Comparison of ENCODE assay signal across 8 cellular contexts in genomic region chr7:12570148-12570528, GRCh38. TPM values are rescaled to one million over a fixed set of nuclear protein-coding genes. Genes with fewer than 3 reads are reported as not detected.
DNase-seq lines count a peak whose midpoint lies in the region; ATAC-seq and TF ChIP-seq lines count a peak whose summit lies in the region.

No MANE protein-coding gene starts in this region.

- H3K4me1 Mint-ChIP-seq in osteocyte (ENCODE audit: unreplicated experiment) = peaks cover 24% of the 10 kb centered on the region

- no peaks in the 10 kb centered on the region for H3K9me3 Mint-ChIP-seq in osteocyte (ENCODE audit: unreplicated experiment)

- H3K4me3 Mint-ChIP-seq in osteocyte (ENCODE audit: unreplicated experiment) = peak overlapping the region; percentile 79

- ATAC-seq in GM19463 (IDR thresholded peaks at IDR 0.05; ENCODE audit: unreplicated experiment) (peak; percentile 10), HG03025 (IDR thresholded peaks at IDR 0.05; ENCODE audit: low FRiP score, unreplicated experiment) (no peak)

- H3K27ac Mint-ChIP-seq in osteocyte (ENCODE audit: unreplicated experiment) = no peak overlapping the region

- no peaks in the 10 kb centered on the region for H3K36me3 ChIP-seq in esophagus (ENCODE audit: control insufficient read depth in 2 of 2, insufficient read depth in 2 of 2, low read length in 1 of 2)

- H3K27me3 ChIP-seq in AG04450 (ENCODE audit: control insufficient read depth, insufficient read depth, low read length) (peaks cover 19% of the 10 kb centered on the region), esophagus (ENCODE audit: control insufficient read depth in 1 of 2, insufficient read depth in 2 of 2, low read length in 2 of 2) (no peaks in the 10 kb centered on the region)

- H3K27ac ChIP-seq in AG04450 (ENCODE audit: low read depth, low read length) = no peak overlapping the region
- H3K27ac ChIP-seq in esophagus (ENCODE audit: low read depth in 2 of 2, low read length in 1 of 2) = peak overlapping the region; percentile 67 to 84

- no peak for DNase-seq in AG04450 (ENCODE audit: low read depth, low spot score)
- DNase-seq in NOMO-1 treated with DMSO at 0.1 percent for 48 hours (lab: John Stamatoyannopoulos, UW; ENCODE audit: unreplicated experiment) = peak; percentile 13
- no peak for DNase-seq in osteocyte (ENCODE audit: extremely low spot score, unreplicated experiment)
- no peak for DNase-seq in HK-2 (ENCODE audit: unreplicated experiment)
- no peak for DNase-seq in activated CD8-positive, alpha-beta memory T cell treated with anti-CD3 and anti-CD28 coated beads, Interleukin-2, amount 50 U/mL, for 48 hours

- H3K4me3 ChIP-seq in AG04450 (ENCODE audit: low read depth, low read length) (peak overlapping the region; percentile 55), esophagus (ENCODE audit: low read depth in 1 of 2, low read length in 2 of 2) (peak overlapping the region; percentile 67 to 69)

- H3K4me1 ChIP-seq in esophagus (ENCODE audit: control insufficient read depth in 2 of 2, insufficient read depth in 2 of 2, low read length in 1 of 2) = peaks cover 0 to 9% of the 10 kb centered on the region in 2 donors

- CTCF ChIA-PET in AG04450 (lab: Charles Lee) = interaction anchor here (2.1 to 2.4 kb wide), 2 partner anchors 45 to 53 kb away, joined by 7 to 9 read pairs; no protein-coding TSS in a partner anchor

- TF ChIP-seq CTCF in AG04450 (IDR thresholded peaks at IDR 0.05; ENCODE audit: low read depth, low read length) (no peak), osteocyte (IDR thresholded peaks at IDR 0.05) (no peak)

- POLR2A ChIA-PET in AG04450 (lab: Yijun Ruan, JAX) = no interaction called here

- peaks cover 21% of the 10 kb centered on the region for H3K27me3 Mint-ChIP-seq in osteocyte (ENCODE audit: unreplicated experiment)

- H3K36me3 Mint-ChIP-seq in osteocyte (ENCODE audit: unreplicated experiment) = no peaks in the 10 kb centered on the region

- H3K9me3 ChIP-seq in AG04450 (ENCODE audit: control insufficient read depth, insufficient read depth, low read length) (no peaks in the 10 kb centered on the region; the same call in 1 of the 2 replicates), esophagus (ENCODE audit: control insufficient read depth in 2 of 2, insufficient read depth in 1 of 2, low read depth in 1 of 2, low read length in 1 of 2) (no peaks in the 10 kb centered on the region)

- 2 to 6% methylated on average over 10 of the region's 10 CpGs for WGBS in esophagus, 2 donors

RNA-seq across cellular contexts. Expression of gene SCIN, which starts 0.4 kb away (rescaled TPM):
- polyA plus RNA-seq in AG04450 (2011; rRNA removed) = not detected in 2 replicates
- polyA minus RNA-seq in AG04450 (2011; rRNA and poly(A)+ RNA removed) = not detected in 2 replicates
- polyA plus RNA-seq in esophagus = 10 to 100 TPM; 10.4 to 22.3 TPM
- 1.6 and 2.5 TPM in 2 replicates for total RNA-seq in osteocyte

Comparison
In these comparisons a context has a peak if more than half of its experiments do, and no peak if none do; other contexts are left out.
1. RNA of gene SCIN, which starts 0.4 kb away (polyA plus RNA-seq): 10.4 to 22.3 TPM in esophagus; not detected in AG04450; every median in the first group is over 10 times any median in the second.